21 cellular contexts compared by ENCODE assay signal in genomic region chr9:73011956-73012355, GRCh38. TPM values are rescaled to one million over a fixed set of nuclear protein-coding genes. Genes with fewer than 3 reads are reported as not detected.
DNase-seq lines count a peak whose midpoint lies in the region; FAIRE-seq and TF ChIP-seq lines count a peak whose summit lies in the region.
"Had no signal": no experiment of that assay in that cellular context is flagged by ENCODE, and none has a peak within 500 bp of the region (broad histone marks: within the 10 kb centered on the region; RNA-seq: fewer than 3 reads in every experiment).

No MANE protein-coding gene starts in this region.

- no peaks in the 10 kb centered on the region for H3K79me2 ChIP-seq in osteoblast (ENCODE audit: insufficient read depth, low read length)

- no peaks in the 10 kb centered on the region for H3K9me3 ChIP-seq in breast epithelium
- H3K9me3 ChIP-seq in osteoblast (ENCODE audit: low read depth, low read length) = no peaks in the 10 kb centered on the region
- no peaks in the 10 kb centered on the region for H3K9me3 ChIP-seq in uterus
- H3K9me3 ChIP-seq: Caco-2, Peyer's patch had no signal

- POLR2A ChIA-PET in MCF 10A (lab: Yijun Ruan, JAX) = no interaction called here

- H3K4me3 Mint-ChIP-seq in MCF 10A (ENCODE audit: unreplicated experiment) = no peak overlapping the region
- H3K4me3 Mint-ChIP-seq: B cell had no signal

- peaks cover 78% of the 10 kb centered on the region for H3K27me3 Mint-ChIP-seq in MCF 10A (ENCODE audit: insufficient read depth, unreplicated experiment)

- DNase-seq in breast epithelium (ENCODE audit: low spot score in 2 of 2) (no peak), MCF 10A (ENCODE audit: unreplicated experiment) (no peak), dorsolateral prefrontal cortex (no peak), osteoblast (ENCODE audit: insufficient read length, low spot score, missing footprints) (no peak), uterus (no peak), NCI-H2196 (lab: John Stamatoyannopoulos, UW; ENCODE audit: unreplicated experiment) (no peak), SW480 (ENCODE audit: low spot score) (no peak), GM12891 (ENCODE audit: insufficient read length, low spot score) (no peak)
- DNase-seq: Caco-2; GDM1; NCI-H1048; NCI-H1436; NCI-H2029; NCI-H446 treated with DMSO at 0.1 percent for 48 hours; NCI-H69; NK-92 treated with Interleukin-12 subunit alpha and Interleukin-12 subunit beta, amount 100 ng/mL, for 24 hours; Peyer's patch had no signal

- no peak overlapping the region for H3K4me2 ChIP-seq in osteoblast (ENCODE audit: insufficient read depth, low read length)
- H3K4me2 ChIP-seq: KMS-11 had no signal

- H3K27ac ChIP-seq in breast epithelium (peak overlapping the region; percentile 46 to 53), dorsolateral prefrontal cortex (peak overlapping the region in 43 of 59 donors; percentile 4 to 85 (median 51)), osteoblast (ENCODE audit: low read depth, low read length) (peak overlapping the region; percentile 46), uterus (peak overlapping the region; percentile 29 to 50)
- H3K27ac ChIP-seq: 22Rv1, KMS-11, Peyer's patch had no signal

- H3K36me3 ChIP-seq in breast epithelium = no peaks in the 10 kb centered on the region
- no peaks in the 10 kb centered on the region for H3K36me3 ChIP-seq in osteoblast (ENCODE audit: insufficient read depth, low read length)
- H3K36me3 ChIP-seq in uterus = peaks cover 0 to 2% of the 10 kb centered on the region in 2 donors
- H3K36me3 ChIP-seq: Peyer's patch had no signal

- H3K4me3 ChIP-seq in breast epithelium (no peak overlapping the region), dorsolateral prefrontal cortex (no peak overlapping the region), osteoblast (ENCODE audit: insufficient read depth, low read length) (no peak overlapping the region), uterus (no peak overlapping the region)
- H3K4me3 ChIP-seq: Peyer's patch had no signal

- CTCF ChIA-PET in MCF 10A (lab: Yijun Ruan, JAX) = no interaction called here

- H3K27me3 ChIP-seq in breast epithelium (no peaks in the 10 kb centered on the region), dorsolateral prefrontal cortex (peaks cover 0 to 4% (median 0%) of the 10 kb centered on the region in 45 donors), osteoblast (ENCODE audit: insufficient read depth, low read length) (peaks cover 3% of the 10 kb centered on the region), uterus (no peaks in the 10 kb centered on the region)
- H3K27me3 ChIP-seq: Peyer's patch had no signal

- no peak overlapping the region for H2AFZ ChIP-seq in osteoblast (ENCODE audit: low read length)

- intact Hi-C loops in breast epithelium (cut with DNase I; ENCODE audit: low total_unique reads) (no loop called here), MCF 10A (cut with micrococcal nuclease) (no loop called here), dorsolateral prefrontal cortex (cut with DNase I) (no loop called here), uterus (cut with DNase I; ENCODE audit: low total_unique reads) (no loop called here)

- no peaks in the 10 kb centered on the region for H3K4me1 ChIP-seq in breast epithelium
- peaks cover 4% of the 10 kb centered on the region for H3K4me1 ChIP-seq in osteoblast (ENCODE audit: insufficient read depth, low read length)
- no peaks in the 10 kb centered on the region for H3K4me1 ChIP-seq in uterus
- H3K4me1 ChIP-seq: Caco-2, Peyer's patch had no signal

- no peak for TF ChIP-seq CTCF in breast epithelium (IDR thresholded peaks at IDR 0.05)
- TF ChIP-seq CTCF in MCF 10A (IDR thresholded peaks at IDR 0.05; ENCODE audit: unreplicated experiment) = no peak
- no peak for TF ChIP-seq CTCF in dorsolateral prefrontal cortex (IDR thresholded peaks at IDR 0.05 in 54 of 56, conservative IDR thresholded peaks at IDR 0.05 in 2 of 56; ENCODE audit: low read depth in 1 of 56, partially characterized antibody in 56 of 56)
- no peak for TF ChIP-seq CTCF in osteoblast (IDR thresholded peaks at IDR 0.05; ENCODE audit: extremely low read depth, low read depth, low read length)
- no peak for TF ChIP-seq CTCF in uterus (IDR thresholded peaks at IDR 0.05)

- H3K9me3 Mint-ChIP-seq in MCF 10A (ENCODE audit: unreplicated experiment) = no peaks in the 10 kb centered on the region

- no peak overlapping the region for H3K27ac Mint-ChIP-seq in MCF 10A (ENCODE audit: low read depth, unreplicated experiment)
- H3K27ac Mint-ChIP-seq: B cell had no signal

- no peaks in the 10 kb centered on the region for H3K4me1 Mint-ChIP-seq in MCF 10A (ENCODE audit: insufficient read depth, unreplicated experiment)

- TF ChIP-seq POLR2A in breast epithelium (IDR thresholded peaks at IDR 0.05) (no peak), uterus (IDR thresholded peaks at IDR 0.05) (no peak), GM12891 (IDR thresholded peaks at IDR 0.05; ENCODE audit: low read depth, low read length) (no peak)

- no peaks in the 10 kb centered on the region for H3K36me3 Mint-ChIP-seq in MCF 10A (ENCODE audit: insufficient read depth, unreplicated experiment)

- no peak for FAIRE-seq in GM12891 (lab: Jason Lieb, UNC)
- FAIRE-seq: GM19239 had no signal

- no peaks in the 10 kb centered on the region for H4K20me1 ChIP-seq in osteoblast (ENCODE audit: insufficient read depth, low read length)

- BruUV-seq in MCF 10A (replicated peaks; lab: Mats Ljungman, UMichigan) = no TSS peak

TF ChIP-seq in GM12891, 5 proteins besides CTCF, POLR2A, EP300 and RAD21:
- TF ChIP-seq TAF1 (IDR thresholded peaks at IDR 0.05; ENCODE audit: low read depth, low read length) = no peak
- no peak for TF ChIP-seq PAX5 (IDR thresholded peaks at IDR 0.05; ENCODE audit: insufficient read depth, low read length, severe bottlenecking)
- no peak for TF ChIP-seq POU2F2 (IDR thresholded peaks at IDR 0.05; ENCODE audit: low read depth, low read length)
- no peak for TF ChIP-seq POLR2AphosphoS5 (IDR thresholded peaks at IDR 0.05; ENCODE audit: low read depth, low read length)
- TF ChIP-seq SPI1 (IDR thresholded peaks at IDR 0.05; ENCODE audit: low read depth, low read length) = no peak

RNA-seq across cellular contexts. Expression of gene ALDH1A1, which starts 59.1 kb away (rescaled TPM):
- total RNA-seq in breast epithelium = 100 to 1,000 TPM in 1 of 3 donors, 10 to 100 TPM in 2; 67.2 to 233 (median 80.1) TPM
- total RNA-seq in MCF 10A (2022) = not detected in 2 replicates
- 100 to 1,000 TPM in 3 of 120 experiments, 10 to 100 TPM in 117; 18.5 to 112 (median 47.3) TPM for total RNA-seq in dorsolateral prefrontal cortex
- total RNA-seq in osteoblast = 0.29 and 0.36 TPM in 2 replicates
- 100 to 1,000 TPM in 3 of 4 donors, 10 to 100 TPM in 1; 87.9 to 287 (median 166) TPM for total RNA-seq in uterus
- polyA plus RNA-seq in GM12891 (2012; ENCODE audit: low read depth, missing spikeins) = not detected
- total RNA-seq: B cell had no signal

Comparison
In these comparisons a context has a peak if more than half of its experiments do, and no peak if none do; other contexts are left out.
1. RNA of gene ALDH1A1, which starts 59.1 kb away (total RNA-seq): 87.9 to 287 TPM in uterus, 67.2 to 233 TPM in breast epithelium and 18.5 to 112 TPM in dorsolateral prefrontal cortex; 0.29 to 0.36 TPM in osteoblast and not detected in MCF 10A; every median in the first group is over 10 times any median in the second.
2. Peak in every context shown above with its lines, with median percentiles within 50 percentile points of each other: H3K27ac ChIP-seq.